9 cellular contexts compared by ENCODE assay signal in the genomic region with DNA sequence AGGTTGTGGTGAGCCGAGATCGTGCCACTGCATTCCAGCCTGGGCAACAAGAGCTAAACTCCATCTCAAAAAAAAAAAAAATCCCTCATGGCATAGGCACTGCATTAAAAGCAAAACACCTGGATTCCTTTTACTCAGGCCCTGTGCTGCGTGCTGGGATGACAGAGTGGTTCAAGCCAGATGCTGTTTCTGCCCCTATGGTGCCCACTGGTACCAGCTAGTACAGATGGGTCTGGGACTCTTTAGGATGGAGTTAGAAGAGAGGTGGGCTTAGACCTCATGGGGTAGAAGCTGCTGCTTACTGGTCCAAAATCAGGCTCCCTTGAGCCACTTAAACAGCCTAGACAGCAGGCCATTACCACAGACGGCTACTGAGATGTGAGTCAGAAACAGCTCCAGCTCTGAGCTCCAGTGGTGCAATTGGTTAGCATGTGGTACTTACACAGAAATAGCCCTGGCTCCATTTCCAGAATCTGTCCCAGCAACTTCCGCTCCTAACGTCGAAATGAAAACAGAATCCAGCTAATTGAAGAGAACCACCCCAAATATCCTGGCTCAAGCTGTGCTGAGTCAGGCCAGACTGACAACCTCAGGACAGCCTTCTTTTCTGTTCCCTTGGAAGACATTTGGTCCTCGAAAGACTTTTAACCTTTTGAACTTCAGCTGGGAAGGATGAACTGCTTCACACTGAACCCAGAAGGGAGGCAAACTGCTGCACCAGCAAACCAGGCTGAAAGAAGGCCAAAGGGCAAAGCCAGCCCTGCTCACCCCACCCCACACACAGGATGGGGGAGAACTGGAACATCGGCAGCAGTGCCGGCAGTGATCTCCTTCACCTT. TPM values are rescaled to one million over a fixed set of nuclear protein-coding genes. Genes with fewer than 3 reads are reported as not detected.
DNase-seq lines count a peak whose midpoint lies in the region; ATAC-seq, FAIRE-seq and TF ChIP-seq lines count a peak whose summit lies in the region.
"Had no signal": no experiment of that assay in that cellular context is flagged by ENCODE, and none has a peak within 500 bp of the region (broad histone marks: within the 10 kb centered on the region; RNA-seq: fewer than 3 reads in every experiment).

No MANE protein-coding gene starts in this region.

- TF ChIP-seq CTCF in NB4 (IDR thresholded peaks at IDR 0.05; ENCODE audit: low read depth, low read length) (no peak), coronary artery (IDR thresholded peaks at IDR 0.05) (no peak), lower lobe of right lung (IDR thresholded peaks at IDR 0.05) (no peak), tibial artery (IDR thresholded peaks at IDR 0.05) (no peak)

- no peak for TF ChIP-seq POLR2A in NB4 (IDR thresholded peaks at IDR 0.05; ENCODE audit: extremely low read depth, insufficient read length)
- no peak for TF ChIP-seq POLR2A in GM12891 (IDR thresholded peaks at IDR 0.05; ENCODE audit: low read depth, low read length)

- DNase-seq in NB4 (ENCODE audit: low read depth) (peak; percentile 11), coronary artery (ENCODE audit: low spot score) (peak; percentile 88), lower lobe of right lung (no peak), tibial artery (peak; percentile 88 to 93), NCI-H1436 (lab: John Stamatoyannopoulos, UW) (no peak), foreskin melanocyte (no peak), GM12891 (ENCODE audit: insufficient read length, low spot score) (no peak)
- DNase-seq: effector memory CD4-positive, alpha-beta T cell had no signal

- ATAC-seq in lower lobe of right lung (peak; percentile 74 to 78), HG02763 (IDR thresholded peaks at IDR 0.05; ENCODE audit: unreplicated experiment) (no peak)

- intact Hi-C loops in lower lobe of right lung (cut with DNase I) = no loop called here
- intact Hi-C loops in tibial artery (cut with DNase I; ENCODE audit: low total_unique reads) = no loop called here

- H3K27ac ChIP-seq in coronary artery (peak overlapping the region; percentile 86 to 91), lower lobe of right lung (peak overlapping the region; percentile 53), tibial artery (peak overlapping the region; percentile 86 to 87)

- H3K36me3 ChIP-seq in lower lobe of right lung (peaks cover 35% of the 10 kb centered on the region), tibial artery (peaks cover 18 to 26% (median 24%) of the 10 kb centered on the region in 3 donors)

- FAIRE-seq in GM12891 (lab: Jason Lieb, UNC) = no peak

- H3K9me3 ChIP-seq in lower lobe of right lung (no peaks in the 10 kb centered on the region), tibial artery (no peaks in the 10 kb centered on the region)

- H3K4me3 ChIP-seq in NB4 (ENCODE audit: low read depth, low read length) (no peak overlapping the region), coronary artery (peak overlapping the region; percentile 29), lower lobe of right lung (no peak overlapping the region), tibial artery (no peak overlapping the region)

- H3K4me1 ChIP-seq in lower lobe of right lung (peaks cover 9% of the 10 kb centered on the region), tibial artery (peaks cover 0 to 42% (median 30%) of the 10 kb centered on the region in 4 donors)

- no peaks in the 10 kb centered on the region for H3K27me3 ChIP-seq in lower lobe of right lung (ENCODE audit: low read depth)
- no peaks in the 10 kb centered on the region for H3K27me3 ChIP-seq in tibial artery

TF ChIP-seq in GM12891, 5 proteins besides CTCF, POLR2A, EP300 and RAD21:
- TF ChIP-seq POU2F2 (IDR thresholded peaks at IDR 0.05; ENCODE audit: low read depth, low read length) (no peak), PAX5 (IDR thresholded peaks at IDR 0.05; ENCODE audit: insufficient read depth, low read length, severe bottlenecking) (no peak), TAF1 (IDR thresholded peaks at IDR 0.05; ENCODE audit: low read depth, low read length) (no peak), SPI1 (IDR thresholded peaks at IDR 0.05; ENCODE audit: low read depth, low read length) (no peak), POLR2AphosphoS5 (IDR thresholded peaks at IDR 0.05; ENCODE audit: low read depth, low read length) (no peak)
TF ChIP-seq in GM12891: peak in this region for 0.

RNA-seq across cellular contexts. Expression of a gene that starts 15.5 kb away (rescaled TPM):
- 31.1 TPM for total RNA-seq in lower lobe of right lung
- polyA plus RNA-seq in GM12891 (2012; ENCODE audit: low read depth, missing spikeins) = 22.4 TPM

RNA-seq across cellular contexts. Expression of a gene that starts 51.8 kb away (rescaled TPM):
- total RNA-seq in lower lobe of right lung = 125 TPM
- 347 TPM for polyA plus RNA-seq in GM12891 (2012; ENCODE audit: low read depth, missing spikeins)

Comparison
In these comparisons a context has a peak if more than half of its experiments do, and no peak if none do; other contexts are left out.
1. DNase-seq: peak in NB4 (single experiment), coronary artery (single experiment) and tibial artery (2 of 2); none in lower lobe of right lung (single experiment), NCI-H1436 (single experiment), foreskin melanocyte (single experiment) and GM12891 (single experiment).
2. Peak in every context shown above with its lines, with median percentiles within 50 percentile points of each other: H3K27ac ChIP-seq.